In genomic region chr9:125106285-125106893, GRCh38 we compare ENCODE assay signal across 1 cellular context.
TF ChIP-seq lines count a peak whose summit lies in the region.

No MANE protein-coding gene starts in this region.

TF ChIP-seq in endothelial cell of umbilical vein, 7 proteins besides CTCF, POLR2A, EP300 and RAD21 (continued from another document):
- no peak for TF ChIP-seq JUN (IDR thresholded peaks at IDR 0.05; ENCODE audit: borderline replicate concordance, insufficient read depth, insufficient read length, low read depth)
